ENCODE assay signal across 2 cellular contexts in the genomic region with DNA sequence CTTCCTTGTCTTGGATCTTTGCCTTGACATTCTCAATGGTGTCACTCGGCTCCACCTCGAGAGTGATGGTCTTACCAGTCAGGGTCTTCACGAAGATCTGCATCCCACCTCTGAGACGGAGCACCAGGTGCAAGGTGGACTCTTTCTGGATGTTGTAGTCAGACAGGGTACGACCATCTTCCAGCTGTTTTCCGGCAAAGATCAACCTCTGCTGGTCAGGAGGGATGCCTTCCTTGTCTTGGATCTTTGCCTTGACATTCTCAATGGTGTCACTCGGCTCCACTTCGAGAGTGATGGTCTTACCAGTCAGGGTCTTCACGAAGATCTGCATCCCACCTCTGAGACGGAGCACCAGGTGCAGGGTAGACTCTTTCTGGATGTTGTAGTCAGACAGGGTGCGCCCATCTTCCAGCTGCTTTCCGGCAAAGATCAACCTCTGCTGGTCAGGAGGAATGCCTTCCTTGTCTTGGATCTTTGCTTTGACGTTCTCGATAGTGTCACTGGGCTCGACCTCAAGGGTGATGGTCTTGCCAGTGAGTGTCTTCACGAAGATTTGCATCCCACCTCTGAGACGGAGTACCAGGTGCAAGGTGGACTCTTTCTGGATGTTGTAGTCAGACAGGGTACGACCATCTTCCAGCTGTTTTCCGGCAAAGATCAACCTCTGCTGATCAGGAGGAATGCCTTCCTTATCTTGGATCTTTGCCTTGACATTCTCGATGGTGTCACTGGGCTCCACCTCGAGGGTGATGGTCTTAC.
A peak's percentile ranks its signal among the peaks of the same experiment; 100 is the strongest.
TF ChIP-seq lines count a peak whose summit lies in the region.
"Not testable (repeated sequence)": the region's sequence is repeated elsewhere in the genome, so short reads cannot be mapped to it uniquely, and the experiment has no call there.

No MANE protein-coding gene starts in this region.

TF ChIP-seq in K562, 482 proteins besides CTCF, POLR2A, EP300 and RAD21:
- TF ChIP-seq CREB1 (IDR thresholded peaks at IDR 0.05): not testable (repeated sequence)
- TF ChIP-seq CREB1 (CRISPR knock-in tag; IDR thresholded peaks at IDR 0.05) (0 out of 2 replicates have a peak, but pooled peaks have one; percentile 11), POLR2B (IDR thresholded peaks at IDR 0.05; ENCODE audit: low read depth, partially characterized antibody) (peak; percentile 49), RBFOX2 (IDR thresholded peaks at IDR 0.05; ENCODE audit: low read depth, low read length) (peak; percentile 59), SUPT5H (IDR thresholded peaks at IDR 0.05) (peak; percentile 36)
- TF ChIP-seq, protein P1, sequence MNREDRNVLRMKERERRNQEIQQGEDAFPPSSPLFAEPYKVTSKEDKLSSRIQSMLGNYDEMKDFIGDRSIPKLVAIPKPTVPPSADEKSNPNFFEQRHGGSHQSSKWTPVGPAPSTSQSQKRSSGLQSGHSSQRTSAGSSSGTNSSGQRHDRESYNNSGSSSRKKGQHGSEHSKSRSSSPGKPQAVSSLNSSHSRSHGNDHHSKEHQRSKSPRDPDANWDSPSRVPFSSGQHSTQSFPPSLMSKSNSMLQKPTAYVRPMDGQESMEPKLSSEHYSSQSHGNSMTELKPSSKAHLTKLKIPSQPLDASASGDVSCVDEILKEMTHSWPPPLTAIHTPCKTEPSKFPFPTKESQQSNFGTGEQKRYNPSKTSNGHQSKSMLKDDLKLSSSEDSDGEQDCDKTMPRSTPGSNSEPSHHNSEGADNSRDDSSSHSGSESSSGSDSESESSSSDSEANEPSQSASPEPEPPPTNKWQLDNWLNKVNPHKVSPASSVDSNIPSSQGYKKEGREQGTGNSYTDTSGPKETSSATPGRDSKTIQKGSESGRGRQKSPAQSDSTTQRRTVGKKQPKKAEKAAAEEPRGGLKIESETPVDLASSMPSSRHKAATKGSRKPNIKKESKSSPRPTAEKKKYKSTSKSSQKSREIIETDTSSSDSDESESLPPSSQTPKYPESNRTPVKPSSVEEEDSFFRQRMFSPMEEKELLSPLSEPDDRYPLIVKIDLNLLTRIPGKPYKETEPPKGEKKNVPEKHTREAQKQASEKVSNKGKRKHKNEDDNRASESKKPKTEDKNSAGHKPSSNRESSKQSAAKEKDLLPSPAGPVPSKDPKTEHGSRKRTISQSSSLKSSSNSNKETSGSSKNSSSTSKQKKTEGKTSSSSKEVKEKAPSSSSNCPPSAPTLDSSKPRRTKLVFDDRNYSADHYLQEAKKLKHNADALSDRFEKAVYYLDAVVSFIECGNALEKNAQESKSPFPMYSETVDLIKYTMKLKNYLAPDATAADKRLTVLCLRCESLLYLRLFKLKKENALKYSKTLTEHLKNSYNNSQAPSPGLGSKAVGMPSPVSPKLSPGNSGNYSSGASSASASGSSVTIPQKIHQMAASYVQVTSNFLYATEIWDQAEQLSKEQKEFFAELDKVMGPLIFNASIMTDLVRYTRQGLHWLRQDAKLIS (CRISPR knock-in tag; IDR thresholded peaks at IDR 0.05): peak; percentile 66

TF ChIP-seq in HepG2, 621 proteins besides CTCF, POLR2A, EP300 and RAD21:
- TF ChIP-seq SAFB2 (CRISPR knock-in tag; IDR thresholded peaks at IDR 0.05; ENCODE audit: borderline replicate concordance, low read depth) (peak; percentile 73), ZC3H13 (CRISPR knock-in tag; IDR thresholded peaks at IDR 0.05) (peak; percentile 92), RBFOX2 (IDR thresholded peaks at IDR 0.05; ENCODE audit: low read depth, low read length) (peak; percentile 51; the same call in 1 of the 2 replicates), SAP130 (CRISPR knock-in tag; IDR thresholded peaks at IDR 0.05; ENCODE audit: low read depth) (0 out of 2 replicates have a peak, but pooled peaks have one; percentile 18), POLR2AphosphoS5 (IDR thresholded peaks at IDR 0.05; ENCODE audit: low read depth, low read length) (0 out of 2 replicates have a peak, but pooled peaks have one; percentile 7)
